In genomic region chr2:84858123-84858522, GRCh38 we compare ENCODE assay signal across 11 cellular contexts. TPM values are rescaled to one million over a fixed set of nuclear protein-coding genes. Genes with fewer than 3 reads are reported as not detected.
DNase-seq lines count a peak whose midpoint lies in the region; ATAC-seq and TF ChIP-seq lines count a peak whose summit lies in the region.
"Had no signal": no experiment of that assay in that cellular context is flagged by ENCODE, and none has a peak within 500 bp of the region (broad histone marks: within the 10 kb centered on the region; RNA-seq: fewer than 3 reads in every experiment).

No MANE protein-coding gene starts in this region.

- H3K27ac ChIP-seq in OCI-LY7 (ENCODE audit: low read depth, low read length, poor library complexity, severe bottlenecking): no peak overlapping the region
- H3K27ac ChIP-seq in dorsolateral prefrontal cortex: no peak overlapping the region

- peak overlapping the region; percentile 1 for H3K4me3 Mint-ChIP-seq in stimulated activated naive CD8-positive, alpha-beta T cell treated with anti-CD3 and anti-CD28 coated beads, Interleukin-15, Interleukin-2, amounts not matched to agents 100 ng/mL and 50 ng/mL, for 24 hours
- H3K4me3 Mint-ChIP-seq: stimulated activated effector memory CD8-positive, alpha-beta T cell treated with anti-CD3 and anti-CD28 coated beads, Interleukin-12 subunit alpha, Interleukin-12 subunit beta, amount 100 ng/mL, for 72 hours had no signal

- H3K4me1 ChIP-seq in OCI-LY7 (ENCODE audit: insufficient read depth, low read length, poor library complexity, severe bottlenecking): no peaks in the 10 kb centered on the region

- peaks cover under 1% of the 10 kb centered on the region; the same call in 1 of the 2 replicates for H3K9me3 ChIP-seq in OCI-LY7 (ENCODE audit: low read length)

- H3K9me3 Mint-ChIP-seq in stimulated activated naive CD8-positive, alpha-beta T cell treated with anti-CD3 and anti-CD28 coated beads, Interleukin-15, Interleukin-2, amounts not matched to agents 100 ng/mL and 50 ng/mL, for 24 hours: peaks cover 8% of the 10 kb centered on the region

- no peaks in the 10 kb centered on the region for H3K27me3 ChIP-seq in dorsolateral prefrontal cortex

- no peak overlapping the region for H3K4me2 ChIP-seq in OCI-LY7 (ENCODE audit: low read length)

- H3K4me1 Mint-ChIP-seq in stimulated activated naive CD8-positive, alpha-beta T cell treated with anti-CD3 and anti-CD28 coated beads, Interleukin-15, Interleukin-2, amounts not matched to agents 100 ng/mL and 50 ng/mL, for 24 hours (ENCODE audit: low read depth): peaks cover 92% of the 10 kb centered on the region

- no peaks in the 10 kb centered on the region for H3K9me2 ChIP-seq in OCI-LY7 (ENCODE audit: insufficient read depth, low read length)

- no peaks in the 10 kb centered on the region for H3K27me3 Mint-ChIP-seq in stimulated activated naive CD8-positive, alpha-beta T cell treated with anti-CD3 and anti-CD28 coated beads, Interleukin-15, Interleukin-2, amounts not matched to agents 100 ng/mL and 50 ng/mL, for 24 hours

- POLR2A ChIA-PET in OCI-LY7 (lab: Charles Lee): interaction anchor here (0.9 to 1.7 kb wide), 6 partner anchors 31 to 150 kb away, joined by 3 to 5 read pairs (median 3); no protein-coding TSS in a partner anchor

- H3K4me3 ChIP-seq in OCI-LY7 (ENCODE audit: low read depth, low read length, poor library complexity, severe bottlenecking) (no peak overlapping the region), epithelial cell of proximal tubule (ENCODE audit: low read depth, low read length) (no peak overlapping the region), dorsolateral prefrontal cortex (no peak overlapping the region)

- H3K36me3 Mint-ChIP-seq in stimulated activated naive CD8-positive, alpha-beta T cell treated with anti-CD3 and anti-CD28 coated beads, Interleukin-15, Interleukin-2, amounts not matched to agents 100 ng/mL and 50 ng/mL, for 24 hours (ENCODE audit: low read depth): peaks cover 31% of the 10 kb centered on the region

- CTCF ChIA-PET in OCI-LY7 (lab: Charles Lee; ENCODE audit: unreplicated experiment): interaction anchor here (0.5 to 1.1 kb wide), 2 partner anchors 29 to 79 kb away, joined by 3 to 5 read pairs; no protein-coding TSS in a partner anchor

- no peaks in the 10 kb centered on the region for H3K79me2 ChIP-seq in OCI-LY7 (ENCODE audit: insufficient read depth, low read depth, low read length)

- H3K27ac Mint-ChIP-seq in stimulated activated naive CD8-positive, alpha-beta T cell treated with anti-CD3 and anti-CD28 coated beads, Interleukin-15, Interleukin-2, amounts not matched to agents 100 ng/mL and 50 ng/mL, for 24 hours: peak overlapping the region; percentile 38

- no peak overlapping the region for H2AFZ ChIP-seq in OCI-LY7 (ENCODE audit: low read length)

- H4K20me1 ChIP-seq in OCI-LY7 (ENCODE audit: insufficient read depth, low read length): no peaks in the 10 kb centered on the region

- no peaks in the 10 kb centered on the region for H3K36me3 ChIP-seq in OCI-LY7 (ENCODE audit: insufficient read depth, low read length)

- no peak for ATAC-seq in stimulated activated naive CD8-positive, alpha-beta T cell treated with anti-CD3 and anti-CD28 coated beads, Interleukin-15, Interleukin-2, amounts not matched to agents 100 U/mL and 50 U/mL, for 24 hours
- no peak for ATAC-seq in GM18502 (IDR thresholded peaks at IDR 0.05; ENCODE audit: poor library complexity, unreplicated experiment)
- ATAC-seq: stimulated activated effector memory CD8-positive, alpha-beta T cell treated with anti-CD3 and anti-CD28 coated beads, Interleukin-12 subunit alpha, Interleukin-12 subunit beta, amount 100 ng/mL, for 72 hours had no signal

- no TSS peak for BruUV-seq in OCI-LY7 (replicated peaks; lab: Mats Ljungman, UMichigan)

- DNase-seq in stimulated activated naive CD8-positive, alpha-beta T cell treated with anti-CD3 and anti-CD28 coated beads, Interleukin-15, Interleukin-2, amounts not matched to agents 100 U/mL and 50 U/mL, for 24 hours: no peak
- DNase-seq in OCI-LY7 (ENCODE audit: low spot score): peak; percentile 33
- no peak for DNase-seq in epithelial cell of proximal tubule (ENCODE audit: low read depth)
- DNase-seq in dorsolateral prefrontal cortex: no peak
- DNase-seq in DMS53 treated with DMSO at 0.1 percent for 48 hours (lab: John Stamatoyannopoulos, UW; ENCODE audit: unreplicated experiment): no peak
- DNase-seq in cerebellar nuclear complex (lab: John Stamatoyannopoulos, UW): no peak
- DNase-seq: EL, NCI-H1092 treated with DMSO at 0.1 percent for 48 hours had no signal

- TF ChIP-seq CTCF in OCI-LY7 (conservative IDR thresholded peaks at IDR 0.05; ENCODE audit: low read length) (peak; percentile 77), epithelial cell of proximal tubule (conservative IDR thresholded peaks at IDR 0.05; ENCODE audit: low read depth, low read length) (peak; percentile 45), dorsolateral prefrontal cortex (IDR thresholded peaks at IDR 0.05 in 54 of 56, conservative IDR thresholded peaks at IDR 0.05 in 2 of 56; ENCODE audit: low read depth in 1 of 56, partially characterized antibody in 56 of 56) (peak in 8 of 56 donors; percentile 7 to 34 (median 20))

- intact Hi-C loops in OCI-LY7 (cut with micrococcal nuclease; ENCODE audit: unreplicated experiment) (loop anchor here (1.0 kb wide), 2 partner anchors 117 to 363 kb away; no protein-coding TSS in a partner anchor), dorsolateral prefrontal cortex (cut with DNase I) (no loop called here)

RNA-seq across cellular contexts. Expression of gene TRABD2A, which starts 22.8 kb away (rescaled TPM):
- total RNA-seq in OCI-LY7 (2014; rRNA removed; shearing (Covaris generic)): 0.49 and 1.9 TPM in 2 replicates
- 1.6 and 1.8 TPM in 2 replicates for total RNA-seq in OCI-LY7 (2022)
- total RNA-seq in epithelial cell of proximal tubule: 0.58 and 1.5 TPM in 2 replicates
- total RNA-seq in dorsolateral prefrontal cortex: 10 to 100 TPM in 61 of 120 experiments, 1 to 10 TPM in 59; 3.6 to 26.3 (median 10.1) TPM

RNA-seq across cellular contexts. Expression of gene TMSB10, which starts 47.3 kb away (rescaled TPM):
- 1,901 and 3,039 TPM in 2 replicates for total RNA-seq in OCI-LY7 (2014; rRNA removed; shearing (Covaris generic))
- total RNA-seq in OCI-LY7 (2022): 869 and 903 TPM in 2 replicates
- 9,817 and 15,030 TPM in 2 replicates for total RNA-seq in epithelial cell of proximal tubule
- total RNA-seq in dorsolateral prefrontal cortex: 1,000 to 10,000 TPM in 44 of 120 experiments, 100 to 1,000 TPM in 76; 441 to 1,542 (median 928) TPM
